ENCODE assay signal across 11 cellular contexts in the genomic region with DNA sequence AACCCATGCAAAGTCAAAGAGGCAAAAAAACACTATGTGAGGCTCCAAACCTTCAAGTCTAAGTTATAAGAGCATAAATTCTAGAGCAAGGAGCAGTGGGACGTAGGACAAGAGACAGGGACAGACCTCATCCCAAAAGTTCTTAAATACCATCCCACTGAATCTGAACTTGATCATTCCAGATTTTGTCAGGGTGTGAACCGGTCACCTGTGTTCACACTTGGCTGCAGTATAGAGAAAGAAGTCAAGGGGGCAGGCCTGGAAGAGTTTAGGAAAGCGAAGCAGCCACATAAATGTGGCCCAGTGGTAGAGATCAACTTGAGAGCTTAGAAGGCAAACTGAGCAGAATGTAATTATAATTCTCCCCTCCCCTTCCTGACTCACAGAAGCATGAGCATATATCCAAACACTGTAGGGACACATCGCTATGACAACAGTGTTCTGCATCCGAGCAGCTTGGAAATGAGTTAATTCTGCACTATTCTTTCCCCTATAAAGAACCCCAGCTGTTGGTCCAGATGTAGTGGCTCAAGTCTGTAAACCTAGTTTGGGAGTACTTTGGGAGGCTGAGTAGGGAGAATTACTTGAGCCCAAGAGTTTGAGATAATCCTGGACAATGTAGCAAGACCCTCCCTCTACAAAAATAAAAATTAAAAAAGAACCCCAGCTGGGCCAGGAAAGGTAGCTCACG. TPM values are rescaled to one million over a fixed set of nuclear protein-coding genes. Genes with fewer than 3 reads are reported as not detected.
DNase-seq lines count a peak whose midpoint lies in the region; ATAC-seq lines count a peak whose summit lies in the region.
"Had no signal": no experiment of that assay in that cellular context is flagged by ENCODE, and none has a peak within 500 bp of the region (broad histone marks: within the 10 kb centered on the region; RNA-seq: fewer than 3 reads in every experiment).

No MANE protein-coding gene starts in this region.

- peak overlapping the region; percentile 52 for H3K4me3 Mint-ChIP-seq in natural killer cell treated with Interleukin-12 subunit alpha and Interleukin-12 subunit beta and Interleukin-15 and Interleukin-18, amount 100 ng/mL, for 72 hours

- no peaks in the 10 kb centered on the region for H3K27me3 Mint-ChIP-seq in natural killer cell treated with Interleukin-12 subunit alpha and Interleukin-12 subunit beta and Interleukin-15 and Interleukin-18, amount 100 ng/mL, for 72 hours

- H3K9me3 Mint-ChIP-seq in natural killer cell treated with Interleukin-12 subunit alpha and Interleukin-12 subunit beta and Interleukin-15 and Interleukin-18, amount 100 ng/mL, for 72 hours, result no peaks in the 10 kb centered on the region

- H3K4me1 Mint-ChIP-seq in natural killer cell treated with Interleukin-12 subunit alpha and Interleukin-12 subunit beta and Interleukin-15 and Interleukin-18, amount 100 ng/mL, for 72 hours (ENCODE audit: low read depth in 2 of 2), result peaks cover 25 to 28% of the 10 kb centered on the region in 2 donors

- H3K36me3 Mint-ChIP-seq in natural killer cell treated with Interleukin-12 subunit alpha and Interleukin-12 subunit beta and Interleukin-15 and Interleukin-18, amount 100 ng/mL, for 72 hours, result peaks cover 11% of the 10 kb centered on the region

- DNase-seq in Daoy (ENCODE audit: low read depth) (peak; percentile 58), M059J (ENCODE audit: low read depth) (peak; percentile 80), dedifferentiated amniotic fluid mesenchymal stem cell (ENCODE audit: extremely low spot score) (peak; percentile 47), occipital lobe (lab: John Stamatoyannopoulos, UW) (no peak), NCI-H82 treated with DMSO at 0.1 percent for 48 hours (lab: John Stamatoyannopoulos, UW; ENCODE audit: unreplicated experiment) (no peak)
- no peak for DNase-seq in natural killer cell treated with Interleukin-12 subunit alpha and Interleukin-12 subunit beta and Interleukin-15 and Interleukin-18, amount 100 ng/mL, for 72 hours (ENCODE audit: low spot score)
- DNase-seq: caudate nucleus, NCI-H2171 treated with DMSO at 0.1 percent for 48 hours had no signal

- no peak for ATAC-seq in natural killer cell treated with Interleukin-12 subunit alpha and Interleukin-12 subunit beta and Interleukin-15 and Interleukin-18, amount 100 ng/mL, for 72 hours
- ATAC-seq in HG03108 (IDR thresholded peaks at IDR 0.05; ENCODE audit: unreplicated experiment), result no peak
- no peak for ATAC-seq in GM18867 (IDR thresholded peaks at IDR 0.05; ENCODE audit: unreplicated experiment)

- H3K27ac Mint-ChIP-seq in natural killer cell treated with Interleukin-12 subunit alpha and Interleukin-12 subunit beta and Interleukin-15 and Interleukin-18, amount 100 ng/mL, for 72 hours, result peak overlapping the region in 1 of 2 donors; percentile 26

RNA-seq across cellular contexts. Expression of a gene that starts 2.7 kb away (rescaled TPM):
- total RNA-seq in Daoy (2014; rRNA removed; shearing (Covaris generic)), result 52.7 and 66.1 TPM in 2 replicates
- 110 and 121 TPM in 2 replicates for total RNA-seq in M059J (2014; rRNA removed; shearing (Covaris generic))
- 10 to 100 TPM; 29.6 to 37.7 TPM for total RNA-seq in natural killer cell treated with Interleukin-12 subunit alpha and Interleukin-12 subunit beta and Interleukin-15 and Interleukin-18, amount 100 ng/mL, for 72 hours
- 24.2 TPM for total RNA-seq in occipital lobe

RNA-seq across cellular contexts. Expression of a gene that starts 2.9 kb away (rescaled TPM):
- 17.5 and 25.2 TPM in 2 replicates for total RNA-seq in Daoy (2014; rRNA removed; shearing (Covaris generic))
- 16.2 and 26.3 TPM in 2 replicates for total RNA-seq in M059J (2014; rRNA removed; shearing (Covaris generic))
- 10 to 100 TPM; 10.0 to 14.9 TPM for total RNA-seq in natural killer cell treated with Interleukin-12 subunit alpha and Interleukin-12 subunit beta and Interleukin-15 and Interleukin-18, amount 100 ng/mL, for 72 hours
- total RNA-seq in occipital lobe, result 18.4 TPM

RNA-seq across cellular contexts. Expression of a gene that starts 20.7 kb away (rescaled TPM):
- total RNA-seq in Daoy (2014; rRNA removed; shearing (Covaris generic)), result 0.40 and 0.77 TPM in 2 replicates
- total RNA-seq in M059J (2014; rRNA removed; shearing (Covaris generic)), result 0.37 TPM in 1 of 2 replicates, not detected in the other
- 1 to 10 TPM in 1 of 2 donors, under 1 TPM in 1; 0.43 to 2.0 TPM for total RNA-seq in natural killer cell treated with Interleukin-12 subunit alpha and Interleukin-12 subunit beta and Interleukin-15 and Interleukin-18, amount 100 ng/mL, for 72 hours
- total RNA-seq in occipital lobe, result 1.2 TPM
- total RNA-seq: G401 had no signal

RNA-seq across cellular contexts. Expression of a gene that starts 57.7 kb away (rescaled TPM):
- total RNA-seq in Daoy (2014; rRNA removed; shearing (Covaris generic)), result 94.7 and 109 TPM in 2 replicates
- 34.9 and 35.0 TPM in 2 replicates for total RNA-seq in M059J (2014; rRNA removed; shearing (Covaris generic))
- 100 to 1,000 TPM in 1 of 2 donors, 10 to 100 TPM in 1; 65.5 to 139 TPM for total RNA-seq in natural killer cell treated with Interleukin-12 subunit alpha and Interleukin-12 subunit beta and Interleukin-15 and Interleukin-18, amount 100 ng/mL, for 72 hours
- total RNA-seq in occipital lobe, result 26.0 TPM

RNA-seq across cellular contexts. Expression of a gene that starts 57.9 kb away (rescaled TPM):
- 41.0 and 49.9 TPM in 2 replicates for total RNA-seq in Daoy (2014; rRNA removed; shearing (Covaris generic))
- 118 and 120 TPM in 2 replicates for total RNA-seq in M059J (2014; rRNA removed; shearing (Covaris generic))
- 10 to 100 TPM; 54.2 to 85.7 TPM for total RNA-seq in natural killer cell treated with Interleukin-12 subunit alpha and Interleukin-12 subunit beta and Interleukin-15 and Interleukin-18, amount 100 ng/mL, for 72 hours
- total RNA-seq in occipital lobe, result 74.1 TPM

Comparison
In these comparisons a context has a peak if more than half of its experiments do, and no peak if none do; other contexts are left out.
1. DNase-seq: peak in Daoy (single experiment), M059J (single experiment) and dedifferentiated amniotic fluid mesenchymal stem cell (single experiment); none in natural killer cell treated with Interleukin-12 subunit alpha and Interleukin-12 subunit beta and Interleukin-15 and Interleukin-18, amount 100 ng/mL, for 72 hours (single experiment), occipital lobe (single experiment) and NCI-H82 treated with DMSO at 0.1 percent for 48 hours (single experiment).